In genomic region chr2:41966431-41966893, GRCh38 we compare ENCODE assay signal across 9 cellular contexts.
DNase-seq lines count a peak whose midpoint lies in the region; ATAC-seq, FAIRE-seq and TF ChIP-seq lines count a peak whose summit lies in the region.
"Had no signal": no experiment of that assay in that cellular context is flagged by ENCODE, and none has a peak within 500 bp of the region (broad histone marks: within the 10 kb centered on the region; RNA-seq: fewer than 3 reads in every experiment).

No MANE protein-coding gene starts in this region.

- 2 to 4% methylated on average over 10 of the region's 10 CpGs for WGBS in aorta, 2 donors

- no peaks in the 10 kb centered on the region for H3K27me3 ChIP-seq in endothelial cell of umbilical vein (ENCODE audit: control insufficient read depth in 2 of 2, insufficient read depth in 2 of 2, low read length in 2 of 2)
- H3K27me3 ChIP-seq in aorta (ENCODE audit: control insufficient read depth in 1 of 2, insufficient read depth in 2 of 2, low read length in 1 of 2) = no peaks in the 10 kb centered on the region

- BruUV-seq in endothelial cell of umbilical vein (replicated peaks; lab: Mats Ljungman, UMichigan) = no TSS peak

- H3K4me2 ChIP-seq in endothelial cell of umbilical vein (ENCODE audit: insufficient read depth, low read length) = peak overlapping the region; percentile 35

- H3K36me3 ChIP-seq in endothelial cell of umbilical vein (ENCODE audit: control insufficient read depth in 2 of 2, extremely low read depth in 1 of 2, insufficient read depth in 2 of 2, low read length in 2 of 2) (no peaks in the 10 kb centered on the region), aorta (ENCODE audit: control insufficient read depth in 1 of 2, insufficient read depth in 2 of 2, low read length in 1 of 2) (no peaks in the 10 kb centered on the region)

- H3K9me3 ChIP-seq in endothelial cell of umbilical vein (replicated peaks; ENCODE audit: control insufficient read depth, insufficient read depth, low read length) (no peaks in the 10 kb centered on the region), aorta (ENCODE audit: control insufficient read depth, low read length) (no peaks in the 10 kb centered on the region)

- peak overlapping the region; percentile 79 for H3K27ac Mint-ChIP-seq in mesothelial cell of epicardium
- H3K27ac Mint-ChIP-seq in activated CD8-positive, alpha-beta T cell treated with anti-CD3 and anti-CD28 coated beads, Interleukin-2, amount 10 ng/mL, durations not matched to agents 7 days and 5 days = no peak overlapping the region

- ATAC-seq in aorta (ENCODE audit: low FRiP score) (peak; percentile 90), GM21619 (IDR thresholded peaks at IDR 0.05; ENCODE audit: unreplicated experiment) (no peak), HG03135 (IDR thresholded peaks at IDR 0.05; ENCODE audit: unreplicated experiment) (no peak)
- no peak for ATAC-seq in activated CD8-positive, alpha-beta T cell treated with anti-CD3 and anti-CD28 coated beads, Interleukin-2, amount 10 ng/mL, durations not matched to agents 7 days and 5 days

- H3K36me3 Mint-ChIP-seq in mesothelial cell of epicardium = no peaks in the 10 kb centered on the region
- no peaks in the 10 kb centered on the region for H3K36me3 Mint-ChIP-seq in activated CD8-positive, alpha-beta T cell treated with anti-CD3 and anti-CD28 coated beads, Interleukin-2, amount 10 ng/mL, durations not matched to agents 7 days and 5 days (ENCODE audit: low read depth)

- intact Hi-C loops in endothelial cell of umbilical vein (cut with micrococcal nuclease) (loop anchor here (1.0 to 5.0 kb wide), 3 partner anchors 13 to 121 kb away; no protein-coding TSS in a partner anchor), aorta (cut with DNase I) (loop anchor here (1.0 to 10.0 kb wide), 5 partner anchors 62 to 96 kb away; no protein-coding TSS in a partner anchor)

- POLR2A ChIA-PET in endothelial cell of umbilical vein (lab: Charles Lee) = interaction anchor here (1.2 kb wide), 1 partner anchor 81 kb away, joined by 4 read pairs; the partner anchor contains the start of gene PKDCC
- POLR2A ChIA-PET in activated CD8-positive, alpha-beta T cell treated with anti-CD3 and anti-CD28 coated beads, Interleukin-2, amount 10 ng/mL, durations not matched to agents 7 days and 5 days (lab: Charles Lee) = no interaction called here

- no peaks in the 10 kb centered on the region for H3K79me2 ChIP-seq in endothelial cell of umbilical vein (ENCODE audit: control insufficient read depth, insufficient read depth, low read length)

- dilution Hi-C loops in endothelial cell of umbilical vein (cut with MboI; ENCODE audit: extremely low pct_ligation_motif_present, low sequenced_read_pairs) = no loop called here

- DNase-seq in NCI-H2196 (lab: John Stamatoyannopoulos, UW; ENCODE audit: unreplicated experiment) (peak; percentile 14), NCI-H2196 treated with DMSO at 0.1 percent for 48 hours (lab: John Stamatoyannopoulos, UW; ENCODE audit: unreplicated experiment) (no peak), endothelial cell of umbilical vein (ENCODE audit: low read depth, low spot score) (peak; percentile 93), mesothelial cell of epicardium (ENCODE audit: low spot score in 2 of 2, unreplicated experiment in 2 of 2) (no peak), aorta (peak; percentile 97 to 98)
- no peak for DNase-seq in activated CD8-positive, alpha-beta T cell treated with anti-CD3 and anti-CD28 coated beads, Interleukin-2, amount 10 ng/mL, durations not matched to agents 7 days and 5 days

- peak overlapping the region; percentile 60 for H3K27ac ChIP-seq in endothelial cell of umbilical vein (ENCODE audit: insufficient read depth, low read depth, low read length)
- peak overlapping the region; percentile 89 to 93 for H3K27ac ChIP-seq in aorta (ENCODE audit: low read depth in 1 of 2, low read length in 2 of 2)
- H3K27ac ChIP-seq: C4-2B had no signal

- no peak for TF ChIP-seq CTCF in endothelial cell of umbilical vein (IDR thresholded peaks at IDR 0.05; ENCODE audit: extremely low read depth in 1 of 2, insufficient read depth in 1 of 2, low read depth in 1 of 2, low read length in 2 of 2)
- no peak for TF ChIP-seq CTCF in mesothelial cell of epicardium (IDR thresholded peaks at IDR 0.05; ENCODE audit: unreplicated experiment)

- H3K9me3 Mint-ChIP-seq in mesothelial cell of epicardium = no peaks in the 10 kb centered on the region
- no peaks in the 10 kb centered on the region for H3K9me3 Mint-ChIP-seq in activated CD8-positive, alpha-beta T cell treated with anti-CD3 and anti-CD28 coated beads, Interleukin-2, amount 10 ng/mL, durations not matched to agents 7 days and 5 days (ENCODE audit: insufficient read depth)

- peaks cover 79% of the 10 kb centered on the region for H3K4me1 Mint-ChIP-seq in mesothelial cell of epicardium
- no peaks in the 10 kb centered on the region for H3K4me1 Mint-ChIP-seq in activated CD8-positive, alpha-beta T cell treated with anti-CD3 and anti-CD28 coated beads, Interleukin-2, amount 10 ng/mL, durations not matched to agents 7 days and 5 days (ENCODE audit: low read depth)

- H3K4me3 Mint-ChIP-seq in mesothelial cell of epicardium = no peak overlapping the region
- H3K4me3 Mint-ChIP-seq in activated CD8-positive, alpha-beta T cell treated with anti-CD3 and anti-CD28 coated beads, Interleukin-2, amount 10 ng/mL, durations not matched to agents 7 days and 5 days = no peak overlapping the region

- H4K20me1 ChIP-seq in endothelial cell of umbilical vein (replicated peaks; ENCODE audit: control insufficient read depth, extremely low read depth, insufficient read depth, low read length) = no peaks in the 10 kb centered on the region

- H3K4me1 ChIP-seq in endothelial cell of umbilical vein (ENCODE audit: control insufficient read depth, extremely low read depth, insufficient read depth, low read length) (peaks cover 24% of the 10 kb centered on the region), aorta (ENCODE audit: control insufficient read depth in 1 of 2, insufficient read depth in 2 of 2, low read length in 2 of 2) (peaks cover 13 to 16% of the 10 kb centered on the region in 2 donors)

- no peaks in the 10 kb centered on the region for H3K27me3 Mint-ChIP-seq in mesothelial cell of epicardium (ENCODE audit: low read depth)
- H3K27me3 Mint-ChIP-seq in activated CD8-positive, alpha-beta T cell treated with anti-CD3 and anti-CD28 coated beads, Interleukin-2, amount 10 ng/mL, durations not matched to agents 7 days and 5 days (ENCODE audit: low read depth) = peaks cover 9% of the 10 kb centered on the region

- peak; percentile 95 for FAIRE-seq in endothelial cell of umbilical vein (lab: Jason Lieb, UNC)

- no peak for TF ChIP-seq POLR2A in endothelial cell of umbilical vein (IDR thresholded peaks at IDR 0.05; ENCODE audit: low read depth, low read length)

- no peaks in the 10 kb centered on the region for H3K9me1 ChIP-seq in endothelial cell of umbilical vein (replicated peaks; ENCODE audit: control insufficient read depth, extremely low read depth, insufficient read depth, low read length)

- H3K9ac ChIP-seq in endothelial cell of umbilical vein (replicated peaks; ENCODE audit: extremely low read depth, insufficient read depth, low read length) = peak overlapping the region; percentile 32

- peak overlapping the region; percentile 35 for H2AFZ ChIP-seq in endothelial cell of umbilical vein (ENCODE audit: low read depth, low read length)

- H3K4me3 ChIP-seq in endothelial cell of umbilical vein (replicated peaks in 1 of 3; ENCODE audit: insufficient read depth in 1 of 3, low read depth in 1 of 3, low read length in 3 of 3) = no peak overlapping the region
- H3K4me3 ChIP-seq in aorta (ENCODE audit: low read length in 2 of 2) = no peak overlapping the region

- CTCF ChIA-PET in endothelial cell of umbilical vein (lab: Charles Lee) = interaction anchor here (0.7 to 1.8 kb wide), 8 partner anchors 12 to 362 kb away, joined by 3 to 8 read pairs (median 4); no protein-coding TSS in a partner anchor
- CTCF ChIA-PET in activated CD8-positive, alpha-beta T cell treated with anti-CD3 and anti-CD28 coated beads, Interleukin-2, amount 10 ng/mL, durations not matched to agents 7 days and 5 days (lab: Charles Lee) = no interaction called here

TF ChIP-seq in endothelial cell of umbilical vein, 7 proteins besides CTCF, POLR2A, EP300 and RAD21:
- TF ChIP-seq GATA2 (IDR thresholded peaks at IDR 0.05; ENCODE audit: insufficient read depth, insufficient read length, low read depth, low read length) (peak; percentile 20), POLR2AphosphoS5 (IDR thresholded peaks at IDR 0.05; ENCODE audit: insufficient read depth, low read depth, low read length) (peak; percentile 63), MYC (IDR thresholded peaks at IDR 0.05; ENCODE audit: low read depth, low read length) (no peak), EZH2 (IDR thresholded peaks at IDR 0.05; ENCODE audit: borderline replicate concordance, low read depth, low read length, severe bottlenecking) (no peak), FOS (IDR thresholded peaks at IDR 0.05; ENCODE audit: borderline replicate concordance, insufficient read depth, low read length) (peak; percentile 88), JUN (IDR thresholded peaks at IDR 0.05; ENCODE audit: borderline replicate concordance, insufficient read depth, insufficient read length, low read depth) (peak; percentile 94), MAX (IDR thresholded peaks at IDR 0.05; ENCODE audit: insufficient read depth, insufficient read length) (no peak)

Comparison
In these comparisons a context has a peak if more than half of its experiments do, and no peak if none do; other contexts are left out.
1. DNase-seq: peak in NCI-H2196 (single experiment), endothelial cell of umbilical vein (single experiment) and aorta (2 of 2); none in NCI-H2196 treated with DMSO at 0.1 percent for 48 hours (single experiment), mesothelial cell of epicardium (0 of 2) and activated CD8-positive, alpha-beta T cell treated with anti-CD3 and anti-CD28 coated beads, Interleukin-2, amount 10 ng/mL, durations not matched to agents 7 days and 5 days (single experiment).